15 cellular contexts compared by ENCODE assay signal in genomic region chr21:46550511-46550941, GRCh38.
DNase-seq lines count a peak whose midpoint lies in the region; ATAC-seq lines count a peak whose summit lies in the region.
"Had no signal": no experiment of that assay in that cellular context is flagged by ENCODE, and none has a peak within 500 bp of the region (broad histone marks: within the 10 kb centered on the region; RNA-seq: fewer than 3 reads in every experiment).

No MANE protein-coding gene starts in this region.

- DNase-seq in activated CD8-positive, alpha-beta memory T cell treated with anti-CD3 and anti-CD28 coated beads for 1 hour (ENCODE audit: extremely low read depth in 1 of 2, low read depth in 1 of 2), result peak; percentile 26 to 69
- no peak for DNase-seq in activated CD8-positive, alpha-beta memory T cell treated with anti-CD3 and anti-CD28 coated beads, Interleukin-2, amount 50 U/mL, for 48 hours
- DNase-seq in activated CD4-positive, alpha-beta T cell treated with anti-CD3 and anti-CD28 coated beads, Interleukin-2, amount 50 U/mL, for 1 hour, result peak; percentile 68
- DNase-seq in central memory CD4-positive, alpha-beta T cell, result peak; percentile 89
- peak; percentile 46 to 91 (median 70) for DNase-seq in stimulated activated naive CD4-positive, alpha-beta T cell (lab: John Stamatoyannopoulos, UW)
- no peak for DNase-seq in NCI-H526 treated with DMSO at 0.1 percent for 48 hours (lab: John Stamatoyannopoulos, UW)
- DNase-seq in NCI-H446 treated with DMSO at 0.1 percent for 48 hours (lab: John Stamatoyannopoulos, UW), result no peak
- DNase-seq: DMS 273 treated with DMSO at 0.1 percent for 48 hours; HFFc6; Karpas-422; left colon; stimulated activated CD4-positive, alpha-beta T cell treated with anti-CD3 and anti-CD28 coated beads, Interleukin-4, amount 100 ng/mL, for 1 hour; testis had no signal

- no peak for ATAC-seq in HG02870 (IDR thresholded peaks at IDR 0.05; ENCODE audit: unreplicated experiment)
- ATAC-seq: A549, left colon had no signal

Comparison
In these comparisons a context has a peak if more than half of its experiments do, and no peak if none do; other contexts are left out.
1. DNase-seq: peak in activated CD8-positive, alpha-beta memory T cell treated with anti-CD3 and anti-CD28 coated beads for 1 hour (2 of 2), activated CD4-positive, alpha-beta T cell treated with anti-CD3 and anti-CD28 coated beads, Interleukin-2, amount 50 U/mL, for 1 hour (single experiment), central memory CD4-positive, alpha-beta T cell (single experiment) and stimulated activated naive CD4-positive, alpha-beta T cell (6 of 6); none in activated CD8-positive, alpha-beta memory T cell treated with anti-CD3 and anti-CD28 coated beads, Interleukin-2, amount 50 U/mL, for 48 hours (single experiment), NCI-H526 treated with DMSO at 0.1 percent for 48 hours (single experiment) and NCI-H446 treated with DMSO at 0.1 percent for 48 hours (single experiment).